1 cellular context compared by ENCODE assay signal in genomic region chr21:28436286-28436932, GRCh38.
TF ChIP-seq lines count a peak whose summit lies in the region.

No MANE protein-coding gene starts in this region.

TF ChIP-seq in GM23338, 12 proteins besides CTCF, POLR2A, EP300 and RAD21 (continued from another document):
- TF ChIP-seq REST (IDR thresholded peaks at IDR 0.05; ENCODE audit: unreplicated experiment), result no peak
- TF ChIP-seq, protein P1, sequence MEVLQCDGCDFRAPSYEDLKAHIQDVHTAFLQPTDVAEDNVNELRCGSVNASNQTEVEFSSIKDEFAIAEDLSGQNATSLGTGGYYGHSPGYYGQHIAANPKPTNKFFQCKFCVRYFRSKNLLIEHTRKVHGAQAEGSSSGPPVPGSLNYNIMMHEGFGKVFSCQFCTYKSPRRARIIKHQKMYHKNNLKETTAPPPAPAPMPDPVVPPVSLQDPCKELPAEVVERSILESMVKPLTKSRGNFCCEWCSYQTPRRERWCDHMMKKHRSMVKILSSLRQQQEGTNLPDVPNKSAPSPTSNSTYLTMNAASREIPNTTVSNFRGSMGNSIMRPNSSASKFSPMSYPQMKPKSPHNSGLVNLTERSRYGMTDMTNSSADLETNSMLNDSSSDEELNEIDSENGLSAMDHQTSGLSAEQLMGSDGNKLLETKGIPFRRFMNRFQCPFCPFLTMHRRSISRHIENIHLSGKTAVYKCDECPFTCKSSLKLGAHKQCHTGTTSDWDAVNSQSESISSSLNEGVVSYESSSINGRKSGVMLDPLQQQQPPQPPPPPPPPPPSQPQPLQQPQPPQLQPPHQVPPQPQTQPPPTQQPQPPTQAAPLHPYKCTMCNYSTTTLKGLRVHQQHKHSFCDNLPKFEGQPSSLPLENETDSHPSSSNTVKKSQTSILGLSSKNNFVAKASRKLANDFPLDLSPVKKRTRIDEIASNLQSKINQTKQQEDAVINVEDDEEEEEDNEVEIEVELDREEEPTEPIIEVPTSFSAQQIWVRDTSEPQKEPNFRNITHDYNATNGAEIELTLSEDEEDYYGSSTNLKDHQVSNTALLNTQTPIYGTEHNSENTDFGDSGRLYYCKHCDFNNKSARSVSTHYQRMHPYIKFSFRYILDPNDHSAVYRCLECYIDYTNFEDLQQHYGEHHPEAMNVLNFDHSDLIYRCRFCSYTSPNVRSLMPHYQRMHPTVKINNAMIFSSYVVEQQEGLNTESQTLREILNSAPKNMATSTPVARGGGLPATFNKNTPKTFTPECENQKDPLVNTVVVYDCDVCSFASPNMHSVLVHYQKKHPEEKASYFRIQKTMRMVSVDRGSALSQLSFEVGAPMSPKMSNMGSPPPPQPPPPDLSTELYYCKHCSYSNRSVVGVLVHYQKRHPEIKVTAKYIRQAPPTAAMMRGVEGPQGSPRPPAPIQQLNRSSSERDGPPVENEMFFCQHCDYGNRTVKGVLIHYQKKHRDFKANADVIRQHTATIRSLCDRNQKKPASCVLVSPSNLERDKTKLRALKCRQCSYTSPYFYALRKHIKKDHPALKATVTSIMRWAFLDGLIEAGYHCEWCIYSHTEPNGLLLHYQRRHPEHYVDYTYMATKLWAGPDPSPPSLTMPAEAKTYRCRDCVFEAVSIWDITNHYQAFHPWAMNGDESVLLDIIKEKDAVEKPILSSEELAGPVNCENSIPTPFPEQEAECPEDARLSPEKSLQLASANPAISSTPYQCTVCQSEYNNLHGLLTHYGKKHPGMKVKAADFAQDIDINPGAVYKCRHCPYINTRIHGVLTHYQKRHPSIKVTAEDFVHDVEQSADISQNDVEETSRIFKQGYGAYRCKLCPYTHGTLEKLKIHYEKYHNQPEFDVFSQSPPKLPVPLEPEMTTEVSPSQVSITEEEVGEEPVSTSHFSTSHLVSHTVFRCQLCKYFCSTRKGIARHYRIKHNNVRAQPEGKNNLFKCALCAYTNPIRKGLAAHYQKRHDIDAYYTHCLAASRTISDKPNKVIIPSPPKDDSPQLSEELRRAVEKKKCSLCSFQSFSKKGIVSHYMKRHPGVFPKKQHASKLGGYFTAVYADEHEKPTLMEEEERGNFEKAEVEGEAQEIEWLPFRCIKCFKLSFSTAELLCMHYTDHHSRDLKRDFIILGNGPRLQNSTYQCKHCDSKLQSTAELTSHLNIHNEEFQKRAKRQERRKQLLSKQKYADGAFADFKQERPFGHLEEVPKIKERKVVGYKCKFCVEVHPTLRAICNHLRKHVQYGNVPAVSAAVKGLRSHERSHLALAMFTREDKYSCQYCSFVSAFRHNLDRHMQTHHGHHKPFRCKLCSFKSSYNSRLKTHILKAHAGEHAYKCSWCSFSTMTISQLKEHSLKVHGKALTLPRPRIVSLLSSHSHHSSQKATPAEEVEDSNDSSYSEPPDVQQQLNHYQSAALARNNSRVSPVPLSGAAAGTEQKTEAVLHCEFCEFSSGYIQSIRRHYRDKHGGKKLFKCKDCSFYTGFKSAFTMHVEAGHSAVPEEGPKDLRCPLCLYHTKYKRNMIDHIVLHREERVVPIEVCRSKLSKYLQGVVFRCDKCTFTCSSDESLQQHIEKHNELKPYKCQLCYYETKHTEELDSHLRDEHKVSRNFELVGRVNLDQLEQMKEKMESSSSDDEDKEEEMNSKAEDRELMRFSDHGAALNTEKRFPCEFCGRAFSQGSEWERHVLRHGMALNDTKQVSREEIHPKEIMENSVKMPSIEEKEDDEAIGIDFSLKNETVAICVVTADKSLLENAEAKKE (CRISPR knock-in tag; IDR thresholded peaks at IDR 0.05), result no peak
- TF ChIP-seq STAT1 (IDR thresholded peaks at IDR 0.05; ENCODE audit: unreplicated experiment), result no peak
- no peak for TF ChIP-seq ZNF331 (CRISPR knock-in tag; IDR thresholded peaks at IDR 0.05; ENCODE audit: low read depth)
- TF ChIP-seq CREB1 (CRISPR knock-in tag; IDR thresholded peaks at IDR 0.05; ENCODE audit: low read depth), result no peak
- no peak for TF ChIP-seq EZH2 (IDR thresholded peaks at IDR 0.05; ENCODE audit: low read depth, unreplicated experiment)
- no peak for TF ChIP-seq POLR2AphosphoS5 (IDR thresholded peaks at IDR 0.05; ENCODE audit: low read depth)
- TF ChIP-seq JUNB (IDR thresholded peaks at IDR 0.05; ENCODE audit: unreplicated experiment), result no peak
TF ChIP-seq in GM23338: peak in this region for 0.
